In the genomic region with DNA sequence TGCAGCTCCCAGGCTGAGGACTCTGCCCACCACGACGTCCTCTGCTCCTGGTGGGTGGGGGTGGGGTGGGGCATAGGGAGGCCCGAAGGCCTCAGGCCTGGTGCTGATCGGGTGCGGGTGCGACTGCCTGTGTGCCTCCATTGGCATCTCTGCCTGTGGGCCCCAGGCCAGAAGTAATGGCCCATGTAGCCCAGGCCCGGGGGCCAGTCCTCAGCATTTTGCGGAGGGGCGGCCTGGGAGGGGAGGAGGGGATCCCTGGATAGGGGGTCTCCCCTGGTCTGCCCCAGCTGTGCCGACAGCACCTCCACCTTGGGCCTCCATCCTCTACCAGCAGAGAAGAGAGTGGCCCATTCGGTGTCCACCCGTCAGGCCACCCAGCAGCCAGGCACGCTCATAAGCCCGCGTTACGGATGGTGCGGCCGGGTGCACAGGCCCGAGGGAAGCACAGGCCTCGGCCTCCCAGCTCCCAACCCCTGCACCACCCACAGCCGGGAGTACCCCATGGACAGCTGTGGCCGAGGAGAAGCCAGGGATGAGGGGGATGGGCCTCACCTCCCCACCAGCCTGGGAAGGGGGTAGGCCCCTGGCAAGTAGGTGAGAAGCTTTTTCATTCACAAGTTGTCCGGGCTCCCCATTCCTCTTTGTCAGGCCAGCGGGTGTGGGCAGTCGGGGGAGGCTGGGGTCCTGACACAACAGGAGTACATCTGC, we compare ENCODE assay signal across 10 cellular contexts. TPM values are rescaled to one million over a fixed set of nuclear protein-coding genes. Genes with fewer than 3 reads are reported as not detected.
DNase-seq lines count a peak whose midpoint lies in the region; ATAC-seq and TF ChIP-seq lines count a peak whose summit lies in the region.
"Had no signal": no experiment of that assay in that cellular context is flagged by ENCODE, and none has a peak within 500 bp of the region (broad histone marks: within the 10 kb centered on the region; RNA-seq: fewer than 3 reads in every experiment).

No MANE protein-coding gene starts in this region.

- no peaks in the 10 kb centered on the region for H3K9me3 Mint-ChIP-seq in brain

- H3K27me3 Mint-ChIP-seq in brain: peaks cover 9% of the 10 kb centered on the region

- H3K4me3 ChIP-seq in mucosa of descending colon (no peak overlapping the region), thoracic aorta (peak overlapping the region; percentile 91)

- peaks cover 22% of the 10 kb centered on the region for H3K36me3 ChIP-seq in KOPT-K1 (ENCODE audit: insufficient read depth, low read length)
- no peaks in the 10 kb centered on the region for H3K36me3 ChIP-seq in mucosa of descending colon (ENCODE audit: low read depth)
- H3K36me3 ChIP-seq in thoracic aorta: peaks cover 7% of the 10 kb centered on the region
- H3K36me3 ChIP-seq: cardiac muscle cell had no signal

- H3K27ac Mint-ChIP-seq in brain: peak overlapping the region in 4 of 5 experiments; percentile 91 to 97 (median 94)

- no peaks in the 10 kb centered on the region for H3K9me3 ChIP-seq in KOPT-K1 (ENCODE audit: insufficient read depth, low read length, poor library complexity, severe bottlenecking)
- H3K9me3 ChIP-seq in mucosa of descending colon: no peaks in the 10 kb centered on the region
- H3K9me3 ChIP-seq in thoracic aorta: no peaks in the 10 kb centered on the region

- H3K27me3 ChIP-seq in thoracic aorta (replicated peaks; ENCODE audit: insufficient read depth): no peaks in the 10 kb centered on the region
- H3K27me3 ChIP-seq: cardiac muscle cell had no signal

- H3K36me3 Mint-ChIP-seq in brain: no peaks in the 10 kb centered on the region

- DNase-seq in mucosa of descending colon: peak; percentile 32 to 73 (median 65)
- no peak for DNase-seq in thoracic aorta (ENCODE audit: low spot score)
- DNase-seq in middle frontal gyrus (ENCODE audit: extremely low spot score, low spot score): no peak
- no peak for DNase-seq in medulla oblongata (ENCODE audit: extremely low spot score)
- DNase-seq: DMS 273 treated with DMSO at 0.1 percent for 48 hours; NK-92 treated with Interleukin-12 subunit alpha and Interleukin-12 subunit beta, amount 100 ng/mL, for 24 hours had no signal

- intact Hi-C loops in mucosa of descending colon (cut with DNase I, micrococcal nuclease): no loop called here

- ATAC-seq in mucosa of descending colon: no peak
- ATAC-seq in thoracic aorta (ENCODE audit: insufficient number of reproducible peaks, low FRiP score, low read depth): no peak
- no peak for ATAC-seq in GM18858 (IDR thresholded peaks at IDR 0.05; ENCODE audit: unreplicated experiment)

- H3K4me1 ChIP-seq in mucosa of descending colon (ENCODE audit: low read depth) (peaks cover 47% of the 10 kb centered on the region), thoracic aorta (ENCODE audit: control insufficient read depth in 1 of 2, low read depth in 2 of 2) (peaks cover 48 to 75% of the 10 kb centered on the region in 2 donors)

- TF ChIP-seq CTCF in brain (conservative IDR thresholded peaks at IDR 0.05) (no peak), mucosa of descending colon (IDR thresholded peaks at IDR 0.05) (no peak), thoracic aorta (IDR thresholded peaks at IDR 0.05) (no peak)

- H3K4me1 Mint-ChIP-seq in brain: peaks cover 73% of the 10 kb centered on the region

- H3K27ac ChIP-seq in KOPT-K1 (ENCODE audit: low read depth, low read length, poor library complexity, severe bottlenecking) (peak overlapping the region; percentile 99), thoracic aorta (peak overlapping the region; percentile 94 to 100)

- peak overlapping the region in 3 of 5 experiments; percentile 83 to 86 (median 85) for H3K4me3 Mint-ChIP-seq in brain

RNA-seq across cellular contexts. Expression of gene NOTCH1, which starts 1.8 kb away (rescaled TPM):
- polyA plus RNA-seq in brain (ENCODE audit: insufficient read depth, low read depth, low replicate concordance): 12.3 TPM
- 100 to 1,000 TPM in 1 of 3 donors, 10 to 100 TPM in 2; 59.0 to 101 (median 72.6) TPM for total RNA-seq in mucosa of descending colon
- 10 to 100 TPM; 40.9 to 48.1 TPM for total RNA-seq in thoracic aorta

Comparison
In these comparisons a context has a peak if more than half of its experiments do, and no peak if none do; other contexts are left out.
1. DNase-seq: peak in mucosa of descending colon (3 of 3); none in thoracic aorta (single experiment), middle frontal gyrus (single experiment) and medulla oblongata (single experiment).